Comparison of ENCODE assay signal across 9 cellular contexts in genomic region chr17:20555135-20556010, GRCh38. TPM values are rescaled to one million over a fixed set of nuclear protein-coding genes. Genes with fewer than 3 reads are reported as not detected.
"Had no signal": no experiment of that assay in that cellular context is flagged by ENCODE, and none has a peak within 500 bp of the region (broad histone marks: within the 10 kb centered on the region; RNA-seq: fewer than 3 reads in every experiment).

No MANE protein-coding gene starts in this region.

RNA-seq across cellular contexts. Expression of gene CDRT15L2, which starts 24.2 kb away (rescaled TPM):
- total RNA-seq: esophagus squamous epithelium, heart right ventricle, lower leg skin, mesenteric fat pad, neural crest cell, omental fat pad, progenitor cell of endocrine pancreas, thoracic aorta, urinary bladder had no signal
- polyA plus RNA-seq: heart right ventricle, urinary bladder had no signal
